8 cellular contexts compared by ENCODE assay signal in genomic region chr5:141430332-141431113, GRCh38. TPM values are rescaled to one million over a fixed set of nuclear protein-coding genes. Genes with fewer than 3 reads are reported as not detected.
DNase-seq lines count a peak whose midpoint lies in the region; TF ChIP-seq lines count a peak whose summit lies in the region.

PCDHGA12 (plus strand) TSS chr5:141430507; CDS start chr5:141430760, 253 bp downstream.

- peak; percentile 79 for DNase-seq in HCEC 1CT
- DNase-seq in OCI-LY7 (ENCODE audit: low spot score): peak; percentile 76
- DNase-seq in esophagus muscularis mucosa (ENCODE audit: extremely low spot score): no peak
- no peak for DNase-seq in D341Med (ENCODE audit: low spot score)
- no peak for DNase-seq in Karpas-422
- DNase-seq in HuH-7.5 (ENCODE audit: low spot score): no peak

- H3K9me2 ChIP-seq in OCI-LY7 (ENCODE audit: insufficient read depth, low read length) (no peaks in the 10 kb centered on the region), Karpas-422 (replicated peaks; ENCODE audit: insufficient read depth, low read length) (no peaks in the 10 kb centered on the region)

- H3K9me3 ChIP-seq in OCI-LY7 (ENCODE audit: low read length) (no peaks in the 10 kb centered on the region), esophagus muscularis mucosa (peaks cover 32 to 100% (median 97%) of the 10 kb centered on the region in 4 donors), neutrophil (peaks cover 16% of the 10 kb centered on the region), Karpas-422 (ENCODE audit: low read length) (peaks cover 13% of the 10 kb centered on the region)

- intact Hi-C loops in OCI-LY7 (cut with micrococcal nuclease; ENCODE audit: unreplicated experiment): no loop called here
- intact Hi-C loops in esophagus muscularis mucosa (cut with DNase I): no loop called here

- H3K36me3 ChIP-seq in OCI-LY7 (ENCODE audit: insufficient read depth, low read length) (no peaks in the 10 kb centered on the region), esophagus muscularis mucosa (peaks cover 0 to 15% (median 6%) of the 10 kb centered on the region in 4 donors), neutrophil (no peaks in the 10 kb centered on the region), Karpas-422 (ENCODE audit: insufficient read depth, low read length) (peaks cover 6% of the 10 kb centered on the region; the same call in 1 of the 2 replicates)

- TF ChIP-seq POLR2A in esophagus muscularis mucosa (IDR thresholded peaks at IDR 0.05; ENCODE audit: low read depth): no peak

- CTCF ChIA-PET in OCI-LY7 (lab: Charles Lee; ENCODE audit: unreplicated experiment): interaction anchor here (0.6 to 1.9 kb wide), 11 partner anchors 9 to 133 kb away, joined by 3 to 10 read pairs (median 3); partner anchors contain the start of gene PCDHGB7

- H3K27me3 ChIP-seq in esophagus muscularis mucosa (no peaks in the 10 kb centered on the region), neutrophil (peaks cover 100% of the 10 kb centered on the region), Karpas-422 (ENCODE audit: low read length) (no peaks in the 10 kb centered on the region)

- POLR2A ChIA-PET in OCI-LY7 (lab: Charles Lee): interaction anchor here (0.6 to 1.6 kb wide), 7 partner anchors 9 to 100 kb away, joined by 3 to 6 read pairs (median 3); partner anchors contain the start of gene PCDHGA11

- BruUV-seq in OCI-LY7 (replicated peaks; lab: Mats Ljungman, UMichigan): no TSS peak

- H2AFZ ChIP-seq in OCI-LY7 (ENCODE audit: low read length) (no peak within 1 kb of the TSS), Karpas-422 (ENCODE audit: low read length) (no peak within 1 kb of the TSS)

- 21% methylated on average over 29 of the region's 33 CpGs for WGBS in esophagus muscularis mucosa

- H3K4me2 ChIP-seq in OCI-LY7 (ENCODE audit: low read length) (peak within 1 kb of the TSS; percentile 20; the same call in 1 of the 2 replicates), Karpas-422 (ENCODE audit: low read depth, low read length, poor library complexity, severe bottlenecking) (no peak within 1 kb of the TSS)

- H3K9ac ChIP-seq in Karpas-422 (ENCODE audit: low read length): no peak within 1 kb of the TSS

- TF ChIP-seq EP300 in esophagus muscularis mucosa (IDR thresholded peaks at IDR 0.05): no peak

- no peak within 1 kb of the TSS for H3K4me3 ChIP-seq in OCI-LY7 (ENCODE audit: low read depth, low read length, poor library complexity, severe bottlenecking)
- H3K4me3 ChIP-seq in esophagus muscularis mucosa: peak within 1 kb of the TSS; percentile 38 to 47 (median 41)
- H3K4me3 ChIP-seq in neutrophil (ENCODE audit: low read depth in 1 of 2, low read length in 1 of 2): peak within 1 kb of the TSS; percentile 17 to 26
- H3K4me3 ChIP-seq in Karpas-422 (ENCODE audit: low read length): no peak within 1 kb of the TSS

- H4K20me1 ChIP-seq in OCI-LY7 (ENCODE audit: insufficient read depth, low read length) (no peaks in the 10 kb centered on the region), Karpas-422 (ENCODE audit: insufficient read depth, low read depth, low read length) (no peaks in the 10 kb centered on the region)

- no peaks in the 10 kb centered on the region for H3K79me2 ChIP-seq in OCI-LY7 (ENCODE audit: insufficient read depth, low read depth, low read length)
- no peaks in the 10 kb centered on the region for H3K79me2 ChIP-seq in Karpas-422 (ENCODE audit: low read length)

- H3K27ac ChIP-seq in OCI-LY7 (ENCODE audit: low read depth, low read length, poor library complexity, severe bottlenecking) (no peak within 1 kb of the TSS), esophagus muscularis mucosa (replicated peaks in 1 of 4) (peak within 1 kb of the TSS in 2 of 4 donors; percentile 20 to 31), neutrophil (no peak within 1 kb of the TSS), Karpas-422 (ENCODE audit: low read length) (no peak within 1 kb of the TSS)

- TF ChIP-seq CTCF in GM12874 (IDR thresholded peaks at IDR 0.05; ENCODE audit: insufficient read depth, low read depth, low read length) (peak; percentile 53), OCI-LY7 (conservative IDR thresholded peaks at IDR 0.05; ENCODE audit: low read length) (peak; percentile 85), esophagus muscularis mucosa (IDR thresholded peaks at IDR 0.05) (peak in 2 of 3 experiments; percentile 41 to 42), neutrophil (IDR thresholded peaks at IDR 0.05) (no peak)

- H3K4me1 ChIP-seq in OCI-LY7 (ENCODE audit: insufficient read depth, low read length, poor library complexity, severe bottlenecking) (no peaks in the 10 kb centered on the region), esophagus muscularis mucosa (no peaks in the 10 kb centered on the region), neutrophil (ENCODE audit: control insufficient read depth in 1 of 2, insufficient read depth in 1 of 2, low read depth in 1 of 2, low read length in 1 of 2) (peaks cover 11 to 13% of the 10 kb centered on the region in 2 experiments), Karpas-422 (ENCODE audit: low read length) (no peaks in the 10 kb centered on the region)

RNA-seq across cellular contexts. Expression of gene PCDHGA12, which starts in this region (rescaled TPM):
- total RNA-seq in OCI-LY7 (2014; rRNA removed; shearing (Covaris generic)): 2.6 and 3.9 TPM in 2 replicates
- total RNA-seq in OCI-LY7 (2022) (3.0 and 3.4 TPM in 2 replicates), esophagus muscularis mucosa (10 to 100 TPM in 3 of 4 donors, 1 to 10 TPM in 1; 7.6 to 13.7 (median 11.6) TPM)
- total RNA-seq in Karpas-422 (2014; rRNA removed; shearing (Covaris generic); ENCODE audit: low replicate concordance): 6.6 and 7.8 TPM in 2 replicates

Comparison
In these comparisons a context has a peak if more than half of its experiments do, and no peak if none do; other contexts are left out.
1. DNase-seq: peak in HCEC 1CT (single experiment) and OCI-LY7 (single experiment); none in esophagus muscularis mucosa (single experiment), D341Med (single experiment), Karpas-422 (single experiment) and HuH-7.5 (single experiment).
2. H3K4me3 ChIP-seq: peak in esophagus muscularis mucosa (4 of 4) and neutrophil (2 of 2); none in OCI-LY7 (single experiment) and Karpas-422 (single experiment).